In genomic region chr18:33560686-33561370, GRCh38 we compare ENCODE assay signal across 8 cellular contexts. TPM values are rescaled to one million over a fixed set of nuclear protein-coding genes. Genes with fewer than 3 reads are reported as not detected.
A peak's percentile ranks its signal among the peaks of the same experiment; 100 is the strongest.
DNase-seq lines count a peak whose midpoint lies in the region; ATAC-seq, FAIRE-seq and TF ChIP-seq lines count a peak whose summit lies in the region.

No MANE protein-coding gene starts in this region.

- no peaks in the 10 kb centered on the region for H3K9me3 ChIP-seq in DND-41 (ENCODE audit: insufficient read depth, low read length, severe bottlenecking)
- H3K9me3 ChIP-seq in GM23248 (ENCODE audit: low read depth): no peaks in the 10 kb centered on the region

- H3K27ac ChIP-seq in DND-41 (ENCODE audit: low read length) (peak overlapping the region; percentile 74), GM23248 (no peak overlapping the region)

- H3K4me3 ChIP-seq in DND-41 (ENCODE audit: low read depth in 1 of 2, low read length in 2 of 2) (no peak overlapping the region), GM23248 (no peak overlapping the region)

- peaks cover 19% of the 10 kb centered on the region for H3K4me1 ChIP-seq in DND-41 (ENCODE audit: insufficient read depth, low read length)
- no peaks in the 10 kb centered on the region for H3K4me1 ChIP-seq in GM23248 (ENCODE audit: insufficient read depth)

- 20% methylated on average over 4 of the region's 4 CpGs for WGBS in GM23248 (ENCODE audit: low coverage in 1 of 2, low lambda C conversion rate in 2 of 2, missing lambda C conversion rate in 2 of 2), 2 experiments

- no peak for TF ChIP-seq CTCF in DND-41 (IDR thresholded peaks at IDR 0.05; ENCODE audit: borderline replicate concordance, extremely low read depth, low read length, poor library complexity, severe bottlenecking)

- peak overlapping the region; percentile 90 for H2AFZ ChIP-seq in DND-41 (ENCODE audit: low read depth, low read length)
- H2AFZ ChIP-seq in GM23248: peak overlapping the region; percentile 46

- peak overlapping the region; percentile 33; the same call in 1 of the 2 replicates for H3K4me2 ChIP-seq in DND-41 (ENCODE audit: insufficient read depth, low read length)
- no peak overlapping the region for H3K4me2 ChIP-seq in GM23248 (ENCODE audit: unreplicated experiment)

- H3F3A ChIP-seq in GM23248 (ENCODE audit: insufficient read depth): no peaks in the 10 kb centered on the region

- H3K9ac ChIP-seq in DND-41 (ENCODE audit: low read depth, low read length): no peak overlapping the region
- H3K9ac ChIP-seq in GM23248: no peak overlapping the region

- no peaks in the 10 kb centered on the region for H3K79me2 ChIP-seq in DND-41 (ENCODE audit: insufficient read depth, low read length)
- no peaks in the 10 kb centered on the region for H3K79me2 ChIP-seq in GM23248 (ENCODE audit: insufficient read depth)

- H4K20me1 ChIP-seq in DND-41 (ENCODE audit: insufficient read depth, low read length) (no peaks in the 10 kb centered on the region), GM23248 (ENCODE audit: insufficient read depth) (no peaks in the 10 kb centered on the region)

- H3K27me3 ChIP-seq in DND-41 (ENCODE audit: insufficient read depth, low read length, poor library complexity): no peaks in the 10 kb centered on the region
- no peaks in the 10 kb centered on the region for H3K27me3 ChIP-seq in GM23248 (replicated peaks; ENCODE audit: insufficient read depth)

- DNase-seq in DND-41 (peak; percentile 52), GM23248 (peak; percentile 7), NCI-H2171 (lab: John Stamatoyannopoulos, UW) (peak; percentile 21), fibroblast of peridontal ligament (ENCODE audit: extremely low read depth) (peak; percentile 30), H54 (ENCODE audit: insufficient read length, low spot score) (no peak), HuH-7 (ENCODE audit: low spot score) (no peak)
- DNase-seq in NK-92 treated with Interleukin-12 subunit alpha and Interleukin-12 subunit beta, amount 100 ng/mL, for 24 hours (lab: John Stamatoyannopoulos, UW): no peak
- no peak for DNase-seq in activated CD8-positive, alpha-beta memory T cell treated with anti-CD3 and anti-CD28 coated beads, Interleukin-2, amount 50 U/mL, for 4 hours

- TF ChIP-seq POLR2A in H54 (IDR thresholded peaks at IDR 0.05; ENCODE audit: low read depth, low read length): no peak

- no peaks in the 10 kb centered on the region for H3K9me2 ChIP-seq in GM23248 (ENCODE audit: insufficient read depth)

- in situ Hi-C loops in GM23248 (cut with MboI): no loop called here

- ATAC-seq in DND-41 (ENCODE audit: insufficient read depth, low read depth): peak; percentile 98

- H3K36me3 ChIP-seq in DND-41 (ENCODE audit: insufficient read depth, low read length) (no peaks in the 10 kb centered on the region), GM23248 (ENCODE audit: low read depth) (no peaks in the 10 kb centered on the region)

- FAIRE-seq in H54 (lab: Jason Lieb, UNC): no peak

RNA-seq across cellular contexts. Expression of gene ASXL3, which starts 17.2 kb away (rescaled TPM):
- not detected in 2 replicates for total RNA-seq in GM23248 (2014; rRNA removed; shearing (Covaris generic))
- polyA plus RNA-seq in GM23248 (2016; fragmentation: Nextera tagmentation; extraction: Ambion mirVana): not detected in 2 replicates

Comparison
In these comparisons a context has a peak if more than half of its experiments do, and no peak if none do; other contexts are left out.
1. DNase-seq: peak in DND-41 (single experiment), GM23248 (single experiment), NCI-H2171 (single experiment) and fibroblast of peridontal ligament (single experiment); none in NK-92 treated with Interleukin-12 subunit alpha and Interleukin-12 subunit beta, amount 100 ng/mL, for 24 hours (single experiment), H54 (single experiment), activated CD8-positive, alpha-beta memory T cell treated with anti-CD3 and anti-CD28 coated beads, Interleukin-2, amount 50 U/mL, for 4 hours (single experiment) and HuH-7 (single experiment).